Comparison of ENCODE assay signal across 25 cellular contexts in genomic region chr22:23193882-23194281, GRCh38. TPM values are rescaled to one million over a fixed set of nuclear protein-coding genes. Genes with fewer than 3 reads are reported as not detected.
DNase-seq lines count a peak whose midpoint lies in the region; ATAC-seq and TF ChIP-seq lines count a peak whose summit lies in the region.
"Had no signal": no experiment of that assay in that cellular context is flagged by ENCODE, and none has a peak within 500 bp of the region (broad histone marks: within the 10 kb centered on the region; RNA-seq: fewer than 3 reads in every experiment).

No MANE protein-coding gene starts in this region.

- no peak overlapping the region for H2BK5ac ChIP-seq in trophoblast cell (ENCODE audit: low read depth, low read length, poor library complexity)

- H3K4ac ChIP-seq in trophoblast cell (ENCODE audit: low read depth, low read length) = peak overlapping the region; percentile 44

- no CpG with 5 or more reads among the region's 5 CpGs for WGBS in trophoblast cell (ENCODE audit: extremely low coverage, insufficient coverage, insufficient read length)

- H3K4me2 ChIP-seq in trophoblast cell (ENCODE audit: low read length) = no peak overlapping the region

- peak overlapping the region; percentile 31 for H3K18ac ChIP-seq in trophoblast cell (ENCODE audit: low read length)

- no peak overlapping the region for H2AFZ ChIP-seq in trophoblast cell (ENCODE audit: insufficient read depth, low read length, poor library complexity)

- peaks cover 0 to 4% of the 10 kb centered on the region in 2 experiments for H3K4me1 ChIP-seq in trophoblast cell (ENCODE audit: control insufficient read depth in 1 of 2, insufficient read depth in 2 of 2, low read length in 2 of 2)

- no peak overlapping the region for H2AK5ac ChIP-seq in trophoblast cell (ENCODE audit: low read length)

- H3K27ac ChIP-seq in trophoblast cell (ENCODE audit: low read depth, low read length) = no peak overlapping the region
- H3K27ac ChIP-seq: gastroesophageal sphincter, HL-60, SJSA1 had no signal

- H3K4me3 ChIP-seq in fibroblast of mammary gland (ENCODE audit: control insufficient read depth, low read depth, low read length) (no peak overlapping the region), trophoblast cell (ENCODE audit: low read depth, low read length) (no peak overlapping the region)
- H3K4me3 ChIP-seq: gastroesophageal sphincter, SJSA1, upper lobe of left lung had no signal

- no peaks in the 10 kb centered on the region for H3K27me3 Mint-ChIP-seq in T-helper 17 cell
- H3K27me3 Mint-ChIP-seq: IgD-negative memory B cell, memory B cell had no signal

- peaks cover 15 to 21% of the 10 kb centered on the region in 2 experiments for H3K36me3 ChIP-seq in trophoblast cell (ENCODE audit: control insufficient read depth in 1 of 2, insufficient read depth in 2 of 2, low read length in 2 of 2)

- peaks cover 47% of the 10 kb centered on the region for H3K4me1 Mint-ChIP-seq in T-helper 17 cell

- peaks cover 13% of the 10 kb centered on the region for H3K79me2 ChIP-seq in trophoblast cell (ENCODE audit: control insufficient read depth, insufficient read depth, low read length, poor library complexity)

- no peak for TF ChIP-seq CTCF in fibroblast of mammary gland (conservative IDR thresholded peaks at IDR 0.05; ENCODE audit: control insufficient read depth, insufficient read depth, low read depth, low read length)

- H3K79me1 ChIP-seq in trophoblast cell (ENCODE audit: low read length) = no peaks in the 10 kb centered on the region

- H2BK12ac ChIP-seq in trophoblast cell (ENCODE audit: low read length) = no peak overlapping the region

- H4K12ac ChIP-seq in trophoblast cell (ENCODE audit: low read depth, low read length) = no peak overlapping the region

- H4K8ac ChIP-seq in trophoblast cell (ENCODE audit: low read depth, low read length) = no peak overlapping the region

- H3K23ac ChIP-seq in trophoblast cell (ENCODE audit: low read length) = no peak overlapping the region

- H3K27ac Mint-ChIP-seq in T-helper 17 cell = peak overlapping the region; percentile 70
- H3K27ac Mint-ChIP-seq: IgD-negative memory B cell, memory B cell had no signal

- H3K9ac ChIP-seq in trophoblast cell (ENCODE audit: low read length) = peak overlapping the region; percentile 57

- no peaks in the 10 kb centered on the region for H3K36me3 Mint-ChIP-seq in T-helper 17 cell (ENCODE audit: low read depth)

- no peak overlapping the region for H4K91ac ChIP-seq in trophoblast cell (ENCODE audit: low read depth, low read length)

- DNase-seq in Daoy (ENCODE audit: low read depth) (peak; percentile 20), T-helper 17 cell (no peak), fibroblast of mammary gland (ENCODE audit: low read depth) (peak; percentile 42), trophoblast cell (no peak), NCI-H1417 treated with DMSO at 0.1 percent for 48 hours (lab: John Stamatoyannopoulos, UW) (no peak), COR-L47 (lab: John Stamatoyannopoulos, UW) (no peak)
- DNase-seq in stimulated activated naive CD4-positive, alpha-beta T cell (lab: John Stamatoyannopoulos, UW) = no peak
- DNase-seq: activated CD4-positive, alpha-beta T cell treated with anti-CD3 and anti-CD28 coated beads, Interleukin-2, amount 50 U/mL, for 48 hours; activated naive CD4-positive, alpha-beta T cell; activated T-cell treated with anti-CD3 and anti-CD28 coated beads for 4 hours; central memory CD4-positive, alpha-beta T cell; EL; MM.1S; PC-3; stimulated activated naive CD8-positive, alpha-beta T cell treated with anti-CD3 and anti-CD28 coated beads, Interleukin-15, Interleukin-2, amounts not matched to agents 100 U/mL and 50 U/mL, for 24 hours; T-helper 2 cell; upper lobe of left lung had no signal

- no peaks in the 10 kb centered on the region for H3K27me3 ChIP-seq in trophoblast cell (ENCODE audit: insufficient read depth, low read length)
- H3K27me3 ChIP-seq: gastroesophageal sphincter, SJSA1, upper lobe of left lung had no signal

- H2BK120ac ChIP-seq in trophoblast cell (ENCODE audit: insufficient read depth, low read length, poor library complexity) = no peak overlapping the region

- no peak for ATAC-seq in T-helper 17 cell
- ATAC-seq in GM21717 (IDR thresholded peaks at IDR 0.05; ENCODE audit: unreplicated experiment) = no peak
- ATAC-seq: HCT116; PC-3; stimulated activated naive CD8-positive, alpha-beta T cell treated with anti-CD3 and anti-CD28 coated beads, Interleukin-15, Interleukin-2, amounts not matched to agents 100 U/mL and 50 U/mL, for 24 hours; WTC11 had no signal

- no peak overlapping the region for H3K4me3 Mint-ChIP-seq in T-helper 17 cell
- H3K4me3 Mint-ChIP-seq: IgD-negative memory B cell, memory B cell, WTC11 had no signal

- H3K14ac ChIP-seq in trophoblast cell (ENCODE audit: low read length) = no peak overlapping the region

- H3K9me3 ChIP-seq in T-helper 17 cell (ENCODE audit: control insufficient read depth, low read length, poor library complexity, severe bottlenecking) (no peaks in the 10 kb centered on the region), trophoblast cell (ENCODE audit: insufficient read depth, low read depth, low read length) (no peaks in the 10 kb centered on the region)
- H3K9me3 ChIP-seq: gastroesophageal sphincter, SJSA1, upper lobe of left lung had no signal

RNA-seq across cellular contexts. Expression of gene BCR, which starts 13.6 kb away (rescaled TPM):
- total RNA-seq in Daoy (2014; rRNA removed; shearing (Covaris generic)) = 22.2 and 27.3 TPM in 2 replicates
- total RNA-seq in T-helper 17 cell = 10 to 100 TPM; 91.8 to 93.2 TPM
- polyA plus RNA-seq in trophoblast cell (2013) = 49.8 and 53.0 TPM in 2 replicates

RNA-seq across cellular contexts. Expression of gene RAB36, which starts 48.6 kb away (rescaled TPM):
- total RNA-seq in Daoy (2014; rRNA removed; shearing (Covaris generic)) = 1.0 and 2.2 TPM in 2 replicates
- 1 to 10 TPM; 1.1 to 2.4 TPM for total RNA-seq in T-helper 17 cell
- polyA plus RNA-seq in trophoblast cell (2013) = 0.92 and 1.1 TPM in 2 replicates

RNA-seq across cellular contexts. Expression of gene RSPH14, which starts 52.1 kb away (rescaled TPM):
- total RNA-seq in Daoy (2014; rRNA removed; shearing (Covaris generic)) = not detected in 2 replicates
- total RNA-seq in T-helper 17 cell = 1 to 10 TPM; 1.1 to 1.4 TPM
- polyA plus RNA-seq in trophoblast cell (2013) = 0.07 and 0.16 TPM in 2 replicates
- total RNA-seq: SJSA1, WTC11 had no signal

Comparison
In these comparisons a context has a peak if more than half of its experiments do, and no peak if none do; other contexts are left out.
1. DNase-seq: peak in Daoy (single experiment) and fibroblast of mammary gland (single experiment); none in T-helper 17 cell (0 of 3), trophoblast cell (0 of 2), stimulated activated naive CD4-positive, alpha-beta T cell (0 of 6), NCI-H1417 treated with DMSO at 0.1 percent for 48 hours (single experiment) and COR-L47 (single experiment).